Comparison of ENCODE assay signal across 20 cellular contexts in genomic region chr21:41660748-41661147, GRCh38.
A peak's percentile ranks its signal among the peaks of the same experiment; 100 is the strongest.
DNase-seq lines count a peak whose midpoint lies in the region; ATAC-seq, FAIRE-seq and TF ChIP-seq lines count a peak whose summit lies in the region.
"Had no signal": no experiment of that assay in that cellular context is flagged by ENCODE, and none has a peak within 500 bp of the region (broad histone marks: within the 10 kb centered on the region; RNA-seq: fewer than 3 reads in every experiment).

No MANE protein-coding gene starts in this region.

- peak overlapping the region; percentile 42 for H3K4me2 ChIP-seq in A549
- no peak overlapping the region for H3K4me2 ChIP-seq in PC-3 (ENCODE audit: low read length)
- H3K4me2 ChIP-seq in osteoblast (ENCODE audit: insufficient read depth, low read length): no peak overlapping the region
- H3K4me2 ChIP-seq: KMS-11 had no signal

- no peaks in the 10 kb centered on the region for H3K9me2 ChIP-seq in PC-3 (replicated peaks; ENCODE audit: low read length)

- POLR2A ChIA-PET in A549 (lab: Yijun Ruan, JAX): no interaction called here
- POLR2A ChIA-PET in PC-3 (lab: Charles Lee; ENCODE audit: unreplicated experiment): no interaction called here

- no peak for TF ChIP-seq POLR2A in A549 (IDR thresholded peaks at IDR 0.05; ENCODE audit: low read length)

- H3K36me3 ChIP-seq in PC-3 (ENCODE audit: low read depth, low read length): no peaks in the 10 kb centered on the region
- no peaks in the 10 kb centered on the region for H3K36me3 ChIP-seq in osteoblast (ENCODE audit: insufficient read depth, low read length)
- H3K36me3 ChIP-seq: BE2C had no signal

- TF ChIP-seq CTCF in A549 (IDR thresholded peaks at IDR 0.05) (no peak), PC-3 (conservative IDR thresholded peaks at IDR 0.05; ENCODE audit: low read depth, low read length) (no peak), coronary artery (IDR thresholded peaks at IDR 0.05) (no peak), osteoblast (IDR thresholded peaks at IDR 0.05; ENCODE audit: extremely low read depth, low read depth, low read length) (no peak)

- WGBS in A549 (ENCODE audit: missing lambda C conversion rate): 90% methylated on average over 5 of the region's 10 CpGs

- FAIRE-seq in A549 (lab: Jason Lieb, UNC): no peak

- no peak overlapping the region for H3K4me3 ChIP-seq in A549
- H3K4me3 ChIP-seq in PC-3 (ENCODE audit: low read length): no peak overlapping the region
- no peak overlapping the region for H3K4me3 ChIP-seq in coronary artery
- no peak overlapping the region for H3K4me3 ChIP-seq in osteoblast (ENCODE audit: insufficient read depth, low read length)
- H3K4me3 ChIP-seq: SK-N-MC had no signal

- BruUV-seq in PC-3 (replicated peaks; lab: Mats Ljungman, UMichigan): no TSS peak

- no peak for TF ChIP-seq EP300 in A549 (IDR thresholded peaks at IDR 0.05)

- H2AFZ ChIP-seq in PC-3 (ENCODE audit: low read length) (no peak overlapping the region), osteoblast (ENCODE audit: low read length) (no peak overlapping the region)

- CTCF ChIA-PET in A549 (lab: Yijun Ruan, JAX) (interaction anchor here (0.7 kb wide), 1 partner anchor 12 kb away, joined by 3 read pairs; no protein-coding TSS in a partner anchor), PC-3 (lab: Charles Lee) (interaction anchor here (0.9 kb wide), 1 partner anchor 48 kb away, joined by 3 read pairs; no protein-coding TSS in a partner anchor)

- peaks cover 30% of the 10 kb centered on the region for H3K4me1 ChIP-seq in A549
- H3K4me1 ChIP-seq in PC-3 (ENCODE audit: insufficient read depth, low read length): peaks cover 30% of the 10 kb centered on the region
- H3K4me1 ChIP-seq in osteoblast (ENCODE audit: insufficient read depth, low read length): peaks cover 26% of the 10 kb centered on the region
- H3K4me1 ChIP-seq: BE2C had no signal

- H4K20me1 ChIP-seq in PC-3 (ENCODE audit: low read length): no peaks in the 10 kb centered on the region
- H4K20me1 ChIP-seq in osteoblast (ENCODE audit: insufficient read depth, low read length): no peaks in the 10 kb centered on the region

- no peaks in the 10 kb centered on the region for H3F3A ChIP-seq in PC-3 (ENCODE audit: low read length, unreplicated experiment)

- H3K9me3 ChIP-seq in A549: no peaks in the 10 kb centered on the region
- no peaks in the 10 kb centered on the region for H3K9me3 ChIP-seq in PC-3 (ENCODE audit: low read length)
- no peaks in the 10 kb centered on the region for H3K9me3 ChIP-seq in osteoblast (ENCODE audit: low read depth, low read length)
- H3K9me3 ChIP-seq: BE2C had no signal

- H3K27me3 ChIP-seq in PC-3 (ENCODE audit: low read length) (no peaks in the 10 kb centered on the region), osteoblast (ENCODE audit: insufficient read depth, low read length) (no peaks in the 10 kb centered on the region)
- H3K27me3 ChIP-seq: BE2C had no signal

- DNase-seq in A549 (ENCODE audit: low read depth in 1 of 2, low spot score in 1 of 2): no peak
- DNase-seq in PC-3: no peak
- DNase-seq in coronary artery (ENCODE audit: low spot score): peak; percentile 70
- peak; percentile 39 for DNase-seq in osteoblast (ENCODE audit: insufficient read length, low spot score, missing footprints)
- no peak for DNase-seq in OCI-M1 (lab: John Stamatoyannopoulos, UW)
- no peak for DNase-seq in NCI-H2196 (lab: John Stamatoyannopoulos, UW; ENCODE audit: unreplicated experiment)
- DNase-seq in ecto neural progenitor cell (ENCODE audit: low spot score): no peak
- DNase-seq: 8988T; BE2C; CD4-positive, CD25-positive, alpha-beta regulatory T cell; COR-L47; GDM1; GOT3; NCI-H1417 treated with DMSO at 0.1 percent for 48 hours; NCI-H187 treated with DMSO at 0.1 percent for 48 hours; NCI-H524; Right ventricle myocardium superior had no signal

- H3K9ac ChIP-seq in PC-3 (ENCODE audit: low read length): no peak overlapping the region
- H3K9ac ChIP-seq: KMS-11 had no signal

- ATAC-seq in A549 (no peak), PC-3 (no peak), GM18858 (IDR thresholded peaks at IDR 0.05; ENCODE audit: unreplicated experiment) (no peak)

- H3K27ac ChIP-seq in A549 (peak overlapping the region; percentile 45 to 79; a peak in 5 of 6 replicates), PC-3 (ENCODE audit: low read length) (peak overlapping the region; percentile 15), coronary artery (peak overlapping the region; percentile 56 to 82), osteoblast (ENCODE audit: low read depth, low read length) (no peak overlapping the region)
- H3K27ac ChIP-seq: KMS-11, SK-N-MC had no signal

- TF ChIP-seq RAD21 in A549 (conservative IDR thresholded peaks at IDR 0.05 in 1 of 2, IDR thresholded peaks at IDR 0.05 in 1 of 2): no peak

- intact Hi-C loops in PC-3 (cut with micrococcal nuclease): loop anchor here (5.0 kb wide), 1 partner anchor 48 kb away; no protein-coding TSS in a partner anchor

- H3K79me2 ChIP-seq in PC-3 (ENCODE audit: low read length): no peaks in the 10 kb centered on the region
- H3K79me2 ChIP-seq in osteoblast (ENCODE audit: insufficient read depth, low read length): no peaks in the 10 kb centered on the region

TF ChIP-seq in A549, 52 proteins besides CTCF, POLR2A, EP300 and RAD21:
- TF ChIP-seq CHD2 (IDR thresholded peaks at IDR 0.05; ENCODE audit: low read length, partially characterized antibody) (no peak), MAX (IDR thresholded peaks at IDR 0.05) (no peak), ZC3H11A (IDR thresholded peaks at IDR 0.05) (no peak)

Comparison
In these comparisons a context has a peak if more than half of its experiments do, and no peak if none do; other contexts are left out.
1. DNase-seq: peak in coronary artery (single experiment) and osteoblast (single experiment); none in A549 (0 of 2), PC-3 (single experiment), OCI-M1 (single experiment), NCI-H2196 (single experiment) and ecto neural progenitor cell (single experiment).